Comparison of ENCODE assay signal across 25 cellular contexts in genomic region chr1:65503427-65503826, GRCh38.
"Had no signal": no experiment of that assay in that cellular context is flagged by ENCODE, and none has a peak within 500 bp of the region (broad histone marks: within the 10 kb centered on the region; RNA-seq: fewer than 3 reads in every experiment).

No MANE protein-coding gene starts in this region.

- H3K27ac ChIP-seq: colonic mucosa, gastrocnemius medialis, left lung, neural progenitor cell, parathyroid adenoma, right atrium auricular region, thoracic aorta, tibial nerve, upper lobe of left lung had no signal

- ATAC-seq: gastrocnemius medialis; left cardiac atrium; left lung; naive thymus-derived CD4-positive, alpha-beta T cell; sciatic nerve had no signal

- H3K27ac Mint-ChIP-seq: dendritic cell treated with granulocyte-macrophage colony-stimulating factor and Interleukin-4, amounts not matched to agents 40 ng/mL and 50 ng/mL, for 4 days; naive thymus-derived CD4-positive, alpha-beta T cell; nephron; neural progenitor cell; progenitor cell of endocrine pancreas; stimulated activated naive CD8-positive, alpha-beta T cell treated with anti-CD3 and anti-CD28 coated beads, Interleukin-15, Interleukin-2, amounts not matched to agents 100 ng/mL and 50 ng/mL, for 24 hours had no signal

- H3K4me3 Mint-ChIP-seq: dendritic cell treated with granulocyte-macrophage colony-stimulating factor and Interleukin-4, amounts not matched to agents 40 ng/mL and 50 ng/mL, for 4 days; naive thymus-derived CD4-positive, alpha-beta T cell; nephron; neural progenitor cell; stimulated activated naive CD8-positive, alpha-beta T cell treated with anti-CD3 and anti-CD28 coated beads, Interleukin-15, Interleukin-2, amounts not matched to agents 100 ng/mL and 50 ng/mL, for 24 hours had no signal

- H3K4me3 ChIP-seq: colonic mucosa, gastrocnemius medialis, left lung, neural progenitor cell, right atrium auricular region, smooth muscle cell, thoracic aorta, tibial nerve, upper lobe of left lung had no signal

- H3K4me2 ChIP-seq: neural progenitor cell, smooth muscle cell had no signal

- H3K9me3 Mint-ChIP-seq: dendritic cell treated with granulocyte-macrophage colony-stimulating factor and Interleukin-4, amounts not matched to agents 40 ng/mL and 50 ng/mL, for 4 days; neural progenitor cell; stimulated activated naive CD8-positive, alpha-beta T cell treated with anti-CD3 and anti-CD28 coated beads, Interleukin-15, Interleukin-2, amounts not matched to agents 100 ng/mL and 50 ng/mL, for 24 hours had no signal

- H3K36me3 Mint-ChIP-seq: neural progenitor cell had no signal

- H3K9ac ChIP-seq: neural progenitor cell, parathyroid adenoma had no signal

- H3K4me1 Mint-ChIP-seq: nephron, neural progenitor cell had no signal

- H3K4me1 ChIP-seq: colonic mucosa, gastrocnemius medialis, left lung, parathyroid adenoma, right atrium auricular region, tibial nerve, upper lobe of left lung had no signal

- DNase-seq: colonic mucosa; effector memory CD4-positive, alpha-beta T cell; gastrocnemius medialis; head of caudate nucleus; left cardiac atrium; left lung; mesendoderm; midbrain; naive thymus-derived CD4-positive, alpha-beta T cell; stimulated activated CD4-positive, alpha-beta T cell treated with anti-CD3 and anti-CD28 coated beads, Interleukin-12 subunit alpha, Interleukin-12 subunit beta, amount 100 ng/mL, for 4 hours; stimulated activated CD4-positive, alpha-beta T cell treated with anti-CD3 and anti-CD28 coated beads, Interleukin-1b, Interleukin-23, amount 100 ng/mL, for 48 hours; stimulated activated CD4-positive, alpha-beta T cell treated with anti-CD3 and anti-CD28 coated beads, Interleukin-4, amount 100 ng/mL, for 1 hour; stimulated activated CD8-positive, alpha-beta memory T cell treated with anti-CD3 and anti-CD28 coated beads, Interleukin-4, amount 100 ng/mL, for 48 hours; upper lobe of left lung had no signal

- H3K36me3 ChIP-seq: colonic mucosa, gastrocnemius medialis, left lung, neural progenitor cell, right atrium auricular region, thoracic aorta, tibial nerve, upper lobe of left lung had no signal

- H3K9me3 ChIP-seq: colonic mucosa, gastrocnemius medialis, thoracic aorta, upper lobe of left lung had no signal

- H3K27me3 ChIP-seq: colonic mucosa, gastrocnemius medialis, left lung, neural progenitor cell, right atrium auricular region, tibial nerve, upper lobe of left lung had no signal

- H3K27me3 Mint-ChIP-seq: dendritic cell treated with granulocyte-macrophage colony-stimulating factor and Interleukin-4, amounts not matched to agents 40 ng/mL and 50 ng/mL, for 4 days; progenitor cell of endocrine pancreas; stimulated activated naive CD8-positive, alpha-beta T cell treated with anti-CD3 and anti-CD28 coated beads, Interleukin-15, Interleukin-2, amounts not matched to agents 100 ng/mL and 50 ng/mL, for 24 hours had no signal

- H2AFZ ChIP-seq: neural progenitor cell, parathyroid adenoma had no signal
